8 cellular contexts compared by ENCODE assay signal in the genomic region with DNA sequence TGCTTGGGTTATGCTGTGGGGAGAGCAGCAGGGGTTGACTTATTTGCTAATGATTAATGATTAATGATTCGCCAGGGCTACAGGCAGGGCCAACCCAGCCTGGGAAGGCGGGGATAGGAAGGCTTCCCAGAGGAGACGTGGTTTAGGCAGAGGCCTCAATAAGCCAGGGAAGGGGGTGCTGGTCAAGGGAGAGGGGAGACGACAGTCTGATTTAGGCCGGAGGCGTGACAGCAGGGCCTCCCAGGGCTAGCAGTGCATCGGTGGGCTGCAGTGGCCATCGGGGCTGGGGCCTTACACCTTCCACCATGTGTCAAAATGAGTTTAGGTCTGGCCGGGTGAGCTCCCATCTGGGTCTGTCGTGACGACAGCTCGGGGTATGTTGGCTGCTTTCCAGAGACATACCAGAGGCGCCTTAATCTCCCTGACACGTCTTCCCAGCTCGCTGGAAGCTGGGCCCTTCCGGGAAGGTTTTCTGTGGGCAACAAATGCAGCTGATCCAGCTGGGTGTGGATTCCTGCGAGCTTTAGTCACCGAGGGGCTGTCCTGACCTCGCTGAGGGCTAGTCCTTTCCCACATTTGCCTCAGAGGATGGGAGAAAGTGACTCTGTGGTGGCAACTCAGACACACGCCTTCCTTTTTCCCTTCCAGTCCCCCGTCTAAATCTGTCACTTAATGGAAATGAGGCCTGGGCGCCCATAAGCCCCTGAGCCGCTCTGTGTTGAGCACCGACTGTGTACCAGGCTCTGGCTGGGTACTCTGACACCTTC. TPM values are rescaled to one million over a fixed set of nuclear protein-coding genes. Genes with fewer than 3 reads are reported as not detected.
A peak's percentile ranks its signal among the peaks of the same experiment; 100 is the strongest.
DNase-seq lines count a peak whose midpoint lies in the region; ATAC-seq and TF ChIP-seq lines count a peak whose summit lies in the region.

No MANE protein-coding gene starts in this region.

- intact Hi-C loops in IMR-90 (cut with micrococcal nuclease) = loop anchor here (1.0 to 5.0 kb wide), 2 partner anchors 30 to 39 kb away; no protein-coding TSS in a partner anchor
- intact Hi-C loops in left lung (cut with DNase I) = no loop called here
- intact Hi-C loops in prostate gland (cut with DNase I) = no loop called here
- intact Hi-C loops in natural killer cell (cut with micrococcal nuclease) = no loop called here

- TF ChIP-seq POLR2A in IMR-90 (IDR thresholded peaks at IDR 0.05; ENCODE audit: low read depth, low read length) (peak; percentile 54; the same call in 1 of the 2 replicates), prostate gland (IDR thresholded peaks at IDR 0.05) (no peak)

- H3K79me1 ChIP-seq in IMR-90 (ENCODE audit: low read depth in 1 of 2, low read length in 2 of 2) = no peaks in the 10 kb centered on the region

- H4K20me1 ChIP-seq in IMR-90 (ENCODE audit: insufficient read depth, low read length) = no peaks in the 10 kb centered on the region

- peak overlapping the region; percentile 94 for H4K5ac ChIP-seq in IMR-90 (ENCODE audit: low read depth, low read length)

- H3K18ac ChIP-seq in IMR-90 (ENCODE audit: low read depth, low read length) = peak overlapping the region; percentile 94

- no TSS peak for BruUV-seq in IMR-90 (replicated peaks; lab: Mats Ljungman, UMichigan)

- peak overlapping the region; percentile 94; the same call in 2 of the 3 replicates for H2BK15ac ChIP-seq in IMR-90 (ENCODE audit: low read depth, low read length)

- WGBS in IMR-90 (ENCODE audit: extremely low coverage in 2 of 2, insufficient read length in 1 of 2), 2 experiments = 3% methylated on average over 12 of the region's 24 CpGs; no CpG with 5 or more reads in 1 of the 2 experiments
- 46% methylated on average over 24 of the region's 24 CpGs for WGBS in prostate gland

- peak overlapping the region; percentile 81 for H3K4me3 Mint-ChIP-seq in type B pancreatic cell
- no peak overlapping the region for H3K4me3 Mint-ChIP-seq in natural killer cell

- H3K27me3 ChIP-seq in IMR-90 (ENCODE audit: control insufficient read depth, insufficient read depth, low read length) = no peaks in the 10 kb centered on the region
- H3K27me3 ChIP-seq in left lung = no peaks in the 10 kb centered on the region
- H3K27me3 ChIP-seq in prostate gland (replicated peaks; ENCODE audit: insufficient read depth) = no peaks in the 10 kb centered on the region

- CTCF ChIA-PET in IMR-90 (lab: Yijun Ruan, JAX) = interaction anchor here (0.7 kb wide), 1 partner anchor 25 kb away, joined by 4 read pairs; no protein-coding TSS in a partner anchor

- H3K9me3 Mint-ChIP-seq in type B pancreatic cell (no peaks in the 10 kb centered on the region), natural killer cell (no peaks in the 10 kb centered on the region)

- H3K9ac ChIP-seq in IMR-90 (ENCODE audit: low read depth, low read length) = peak overlapping the region; percentile 62

- H3K23ac ChIP-seq in IMR-90 (ENCODE audit: low read depth, low read length) = peak overlapping the region; percentile 98

- H2BK20ac ChIP-seq in IMR-90 (ENCODE audit: low read depth, low read length) = peak overlapping the region; percentile 98

- H2BK5ac ChIP-seq in IMR-90 (ENCODE audit: low read depth, low read length, poor library complexity, severe bottlenecking) = peak overlapping the region; percentile 98

- H3K27ac Mint-ChIP-seq in type B pancreatic cell (peak overlapping the region; percentile 98), natural killer cell (no peak overlapping the region)

- H2AK9ac ChIP-seq in IMR-90 (replicated peaks; ENCODE audit: low read depth, low read length, poor library complexity) = peak overlapping the region; percentile 97

- peak overlapping the region; percentile 93 for H3K56ac ChIP-seq in IMR-90 (ENCODE audit: extremely low read depth, insufficient read depth, low read length)

- peak; percentile 100 for DNase-seq in IMR-90
- DNase-seq in brain pericyte (ENCODE audit: low read depth, low spot score) = peak; percentile 85
- peak in 1 of 2 donors; percentile 80 for DNase-seq in left lung
- peak; percentile 80 for DNase-seq in type B pancreatic cell (ENCODE audit: extremely low spot score, unreplicated experiment)
- no peak for DNase-seq in prostate gland (ENCODE audit: low spot score)
- DNase-seq in natural killer cell = no peak
- no peak for DNase-seq in pons (ENCODE audit: low spot score)

- H3K4me1 Mint-ChIP-seq in type B pancreatic cell (ENCODE audit: unreplicated experiment) (peaks cover 15% of the 10 kb centered on the region), natural killer cell (no peaks in the 10 kb centered on the region)

- H3K27ac ChIP-seq in IMR-90 (ENCODE audit: insufficient read depth, low read length) (peak overlapping the region; percentile 97), left lung (peak overlapping the region; percentile 68 to 81), prostate gland (no peak overlapping the region)

- no peak overlapping the region for H3K4me3 ChIP-seq in IMR-90 (ENCODE audit: insufficient read depth, low read depth, low read length)
- H3K4me3 ChIP-seq in left lung = no peak overlapping the region
- no peak overlapping the region for H3K4me3 ChIP-seq in prostate gland

- peak overlapping the region; percentile 96 for H2AK5ac ChIP-seq in IMR-90 (ENCODE audit: low read depth, low read length)

- ATAC-seq in IMR-90 (ENCODE audit: low read depth) (peak; percentile 92), left lung (peak; percentile 92), GM21619 (IDR thresholded peaks at IDR 0.05; ENCODE audit: unreplicated experiment) (no peak), natural killer cell (no peak)

- H4K8ac ChIP-seq in IMR-90 (ENCODE audit: low read depth in 2 of 2, low read length in 2 of 2) = peak overlapping the region; percentile 66 to 97

- no peaks in the 10 kb centered on the region for H3K9me3 ChIP-seq in IMR-90 (ENCODE audit: control insufficient read depth, insufficient read depth, low read length)
- no peaks in the 10 kb centered on the region for H3K9me3 ChIP-seq in left lung
- no peaks in the 10 kb centered on the region for H3K9me3 ChIP-seq in prostate gland

- H3K36me3 ChIP-seq in IMR-90 (ENCODE audit: control insufficient read depth, insufficient read depth, low read length) = no peaks in the 10 kb centered on the region
- no peaks in the 10 kb centered on the region for H3K36me3 ChIP-seq in left lung
- no peaks in the 10 kb centered on the region for H3K36me3 ChIP-seq in prostate gland

- peak overlapping the region; percentile 100 for H2BK120ac ChIP-seq in IMR-90 (ENCODE audit: low read depth, low read length)

- H3K4me2 ChIP-seq in IMR-90 (ENCODE audit: low read depth, low read length) = peak overlapping the region; percentile 57

- TF ChIP-seq CTCF in IMR-90 (conservative IDR thresholded peaks at IDR 0.05; ENCODE audit: low read depth, low read length) (no peak), left lung (IDR thresholded peaks at IDR 0.05) (no peak), type B pancreatic cell (conservative IDR thresholded peaks at IDR 0.05) (no peak), prostate gland (IDR thresholded peaks at IDR 0.05) (no peak), natural killer cell (IDR thresholded peaks at IDR 0.05) (no peak)

- H3K27me3 Mint-ChIP-seq in type B pancreatic cell = peaks cover 5% of the 10 kb centered on the region
- no peaks in the 10 kb centered on the region for H3K27me3 Mint-ChIP-seq in natural killer cell (ENCODE audit: low read depth in 2 of 2)

- POLR2A ChIA-PET in IMR-90 (lab: Charles Lee; ENCODE audit: unreplicated experiment) = interaction anchor here (0.5 to 1.7 kb wide), 6 partner anchors 11 to 146 kb away, joined by 3 to 11 read pairs (median 4); no protein-coding TSS in a partner anchor

- H2AFZ ChIP-seq in IMR-90 (replicated peaks; ENCODE audit: low read length, poor library complexity) = peak overlapping the region; percentile 95

- peak overlapping the region; percentile 99 for H4K91ac ChIP-seq in IMR-90 (ENCODE audit: insufficient read depth, low read depth, low read length)

- peak overlapping the region; percentile 99 for H3K4ac ChIP-seq in IMR-90 (ENCODE audit: low read depth, low read length)

- H3K14ac ChIP-seq in IMR-90 (replicated peaks; ENCODE audit: low read depth, low read length) = peak overlapping the region; percentile 95

- peak; percentile 31 for TF ChIP-seq RAD21 in IMR-90 (IDR thresholded peaks at IDR 0.05; ENCODE audit: low read length)

- in situ Hi-C loops in IMR-90 (cut with MboI; ENCODE audit: low sequenced_read_pairs) = no loop called here

- H3K4me1 ChIP-seq in IMR-90 (ENCODE audit: control insufficient read depth, insufficient read depth, low read length) = peaks cover 24% of the 10 kb centered on the region
- peaks cover 9 to 12% of the 10 kb centered on the region in 2 donors for H3K4me1 ChIP-seq in left lung
- H3K4me1 ChIP-seq in prostate gland (replicated peaks) = no peaks in the 10 kb centered on the region

- no peaks in the 10 kb centered on the region for H3K36me3 Mint-ChIP-seq in type B pancreatic cell
- no peaks in the 10 kb centered on the region for H3K36me3 Mint-ChIP-seq in natural killer cell

- peaks cover 10% of the 10 kb centered on the region for H3K9me1 ChIP-seq in IMR-90 (ENCODE audit: insufficient read depth, low read length)

- dilution Hi-C loops in IMR-90 (cut with HindIII; ENCODE audit: low sequenced_read_pairs, unreplicated experiment) = no loop called here

TF ChIP-seq in IMR-90, 13 proteins besides CTCF, POLR2A, EP300 and RAD21 (continues in another document):
- TF ChIP-seq, protein P1, sequence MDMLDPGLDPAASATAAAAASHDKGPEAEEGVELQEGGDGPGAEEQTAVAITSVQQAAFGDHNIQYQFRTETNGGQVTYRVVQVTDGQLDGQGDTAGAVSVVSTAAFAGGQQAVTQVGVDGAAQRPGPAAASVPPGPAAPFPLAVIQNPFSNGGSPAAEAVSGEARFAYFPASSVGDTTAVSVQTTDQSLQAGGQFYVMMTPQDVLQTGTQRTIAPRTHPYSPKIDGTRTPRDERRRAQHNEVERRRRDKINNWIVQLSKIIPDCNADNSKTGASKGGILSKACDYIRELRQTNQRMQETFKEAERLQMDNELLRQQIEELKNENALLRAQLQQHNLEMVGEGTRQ (IDR thresholded peaks at IDR 0.05; ENCODE audit: low read depth, low read length) = no peak

RNA-seq across cellular contexts. Expression of a gene that starts 3.7 kb away (rescaled TPM):
- total RNA-seq in IMR-90 (2012; rRNA removed) = not detected in 2 replicates
- 0.05 and 0.06 TPM in 2 replicates for polyA plus RNA-seq in IMR-90 (2012; rRNA removed)
- 0.09 TPM in 1 of 2 replicates, not detected in the other for polyA plus RNA-seq in IMR-90 (2012; cell fraction: cytosol; rRNA removed)
- 0.37 and 0.40 TPM in 2 replicates for polyA plus RNA-seq in IMR-90 (2012; cell fraction: nucleus; rRNA removed; ENCODE audit: low replicate concordance)
- total RNA-seq in left lung = 1 to 10 TPM in 1 of 2 donors, under 1 TPM in 1; 0.44 to 1.2 TPM
- total RNA-seq in type B pancreatic cell (ENCODE audit: low replicate concordance) = not detected in 2 replicates
- 1 to 10 TPM in 1 of 2 donors, not detected in 1; 1.8 TPM for total RNA-seq in prostate gland
- 10 to 100 TPM; 16.0 to 23.9 (median 20.5) TPM for total RNA-seq in natural killer cell

RNA-seq across cellular contexts. Expression of a gene that starts 50.5 kb away (rescaled TPM):
- total RNA-seq in IMR-90 (2012; rRNA removed) (14.2 and 16.0 TPM in 2 replicates), left lung (10 to 100 TPM; 19.1 to 31.4 TPM), type B pancreatic cell (ENCODE audit: low replicate concordance) (26.8 and 28.2 TPM in 2 replicates), prostate gland (10 to 100 TPM; 30.6 to 48.1 TPM), natural killer cell (10 to 100 TPM in 1 of 3 donors, 1 to 10 TPM in 2; 7.6 to 11.8 (median 9.0) TPM)
- 13.6 and 15.8 TPM in 2 replicates for polyA plus RNA-seq in IMR-90 (2012; rRNA removed)
- polyA plus RNA-seq in IMR-90 (2012; cell fraction: cytosol; rRNA removed) = 7.7 and 11.3 TPM in 2 replicates
- polyA plus RNA-seq in IMR-90 (2012; cell fraction: nucleus; rRNA removed; ENCODE audit: low replicate concordance) = 5.3 and 8.3 TPM in 2 replicates

Comparison
In these comparisons a context has a peak if more than half of its experiments do, and no peak if none do; other contexts are left out.
1. ATAC-seq: peak in IMR-90 (single experiment) and left lung (single experiment); none in GM21619 (single experiment) and natural killer cell (0 of 3).
2. DNase-seq: peak in IMR-90 (single experiment), brain pericyte (single experiment) and type B pancreatic cell (single experiment); none in prostate gland (single experiment), natural killer cell (single experiment) and pons (single experiment).
3. H3K27ac ChIP-seq: peak in IMR-90 (single experiment) and left lung (2 of 2); none in prostate gland (0 of 2).
4. RNA of a gene that starts 3.7 kb away (total RNA-seq): 16.0 to 23.9 TPM in natural killer cell; 1.8 TPM in prostate gland, 0.44 to 1.2 TPM in left lung, not detected in type B pancreatic cell and not detected in IMR-90; every median in the first group is over 4 times any median in the second.